Comparison of ENCODE assay signal across 13 cellular contexts in the genomic region with DNA sequence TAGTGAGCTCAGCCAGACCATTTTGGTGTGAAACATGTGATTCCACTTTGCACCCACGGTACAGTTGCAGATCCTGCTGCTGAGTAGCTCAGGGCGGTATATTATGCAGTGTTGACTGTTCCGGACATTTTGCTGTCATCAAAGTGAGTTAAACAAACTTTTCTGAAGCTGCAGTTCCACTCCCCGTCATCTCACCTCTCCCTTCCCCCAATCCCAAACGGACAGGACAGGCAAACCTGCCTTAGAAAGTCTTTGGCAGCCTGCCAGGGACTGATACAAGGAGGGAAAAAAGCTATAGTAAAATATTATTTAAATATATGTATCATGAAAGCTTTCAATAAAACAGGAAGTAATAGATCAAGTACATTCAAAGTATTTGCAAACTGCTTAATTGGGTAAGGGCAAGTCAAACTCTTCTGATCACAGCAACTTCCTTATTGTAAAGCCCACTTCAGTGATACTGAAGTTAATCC. TPM values are rescaled to one million over a fixed set of nuclear protein-coding genes. Genes with fewer than 3 reads are reported as not detected.
A peak's percentile ranks its signal among the peaks of the same experiment; 100 is the strongest.
DNase-seq lines count a peak whose midpoint lies in the region; ATAC-seq, FAIRE-seq and TF ChIP-seq lines count a peak whose summit lies in the region.
"Had no signal": no experiment of that assay in that cellular context is flagged by ENCODE, and none has a peak within 500 bp of the region (broad histone marks: within the 10 kb centered on the region; RNA-seq: fewer than 3 reads in every experiment).

No MANE protein-coding gene starts in this region.

- H3K27ac Mint-ChIP-seq in immature natural killer cell = no peak overlapping the region
- no peak overlapping the region for H3K27ac Mint-ChIP-seq in CD4-positive, alpha-beta T cell
- H3K27ac Mint-ChIP-seq: activated naive CD4-positive, alpha-beta T cell treated with anti-CD3 and anti-CD28 coated beads, Interleukin-2, amount 50 U/mL, for 72 hours; progenitor cell of endocrine pancreas had no signal

- intact Hi-C loops in HepG2 (cut with micrococcal nuclease; ENCODE audit: unreplicated experiment) = no loop called here
- intact Hi-C loops in CD4-positive, alpha-beta T cell (cut with DNase I, micrococcal nuclease) = no loop called here

- no peaks in the 10 kb centered on the region for H3K36me3 Mint-ChIP-seq in immature natural killer cell
- no peaks in the 10 kb centered on the region for H3K36me3 Mint-ChIP-seq in CD4-positive, alpha-beta T cell (ENCODE audit: low read depth)
- no peaks in the 10 kb centered on the region for H3K36me3 Mint-ChIP-seq in activated T-cell treated with anti-CD3 and anti-CD28 coated beads, Interleukin-2, amount 50 U/mL, for 4 hours (ENCODE audit: insufficient read depth)
- H3K36me3 Mint-ChIP-seq: activated naive CD4-positive, alpha-beta T cell treated with anti-CD3 and anti-CD28 coated beads, Interleukin-2, amount 50 U/mL, for 72 hours had no signal

- in situ Hi-C loops in HepG2 (cut with HindIII; ENCODE audit: extremely low pct_ligation_motif_present, low pct_unique_long_range_greater_than_20kb) = no loop called here

- H3K79me2 ChIP-seq in Karpas-422 (ENCODE audit: low read length) (no peaks in the 10 kb centered on the region), HepG2 (ENCODE audit: insufficient read depth, low read length) (no peaks in the 10 kb centered on the region)

- H3K9me3 Mint-ChIP-seq in immature natural killer cell = peaks cover 0 to 4% (median 0%) of the 10 kb centered on the region in 6 donors
- H3K9me3 Mint-ChIP-seq in CD4-positive, alpha-beta T cell = no peaks in the 10 kb centered on the region
- H3K9me3 Mint-ChIP-seq in activated T-cell treated with anti-CD3 and anti-CD28 coated beads, Interleukin-2, amount 50 U/mL, for 4 hours = no peaks in the 10 kb centered on the region
- H3K9me3 Mint-ChIP-seq: activated naive CD4-positive, alpha-beta T cell treated with anti-CD3 and anti-CD28 coated beads, Interleukin-2, amount 50 U/mL, for 72 hours had no signal

- FAIRE-seq in HepG2 (lab: Jason Lieb, UNC) = peak; percentile 68
- FAIRE-seq: islet of Langerhans had no signal

- no peak overlapping the region for H3K4me3 Mint-ChIP-seq in immature natural killer cell
- no peak overlapping the region for H3K4me3 Mint-ChIP-seq in CD4-positive, alpha-beta T cell
- H3K4me3 Mint-ChIP-seq in activated T-cell treated with anti-CD3 and anti-CD28 coated beads, Interleukin-2, amount 50 U/mL, for 4 hours = no peak overlapping the region

- TF ChIP-seq CTCF in VCaP (conservative IDR thresholded peaks at IDR 0.05) (no peak), HepG2 (CRISPR knock-in tag; IDR thresholded peaks at IDR 0.05) (no peak)
- TF ChIP-seq CTCF in CD4-positive, alpha-beta T cell (IDR thresholded peaks at IDR 0.05) = no peak

- H3K9ac ChIP-seq in Karpas-422 (ENCODE audit: low read length) = no peak overlapping the region
- no peak overlapping the region for H3K9ac ChIP-seq in HepG2 (ENCODE audit: insufficient read depth, low read depth, low read length)

- ATAC-seq in HepG2 (peak; percentile 79), HG02981 (IDR thresholded peaks at IDR 0.05; ENCODE audit: unreplicated experiment) (no peak)
- ATAC-seq in CD4-positive, alpha-beta T cell (ENCODE audit: poor library complexity) = no peak
- no peak for ATAC-seq in activated T-cell treated with anti-CD3 and anti-CD28 coated beads, Interleukin-2, amount 50 U/mL, for 4 hours
- ATAC-seq: activated naive CD4-positive, alpha-beta T cell treated with anti-CD3 and anti-CD28 coated beads, Interleukin-2, amount 50 U/mL, for 72 hours had no signal

- peaks cover 12% of the 10 kb centered on the region for H3K4me1 ChIP-seq in Karpas-422 (ENCODE audit: low read length)
- peaks cover 18% of the 10 kb centered on the region for H3K4me1 ChIP-seq in HepG2 (ENCODE audit: insufficient read depth, low read length)

- no TSS peak for BruUV-seq in HepG2 (replicated peaks; lab: Mats Ljungman, UMichigan)

- H2AFZ ChIP-seq in Karpas-422 (ENCODE audit: low read length) (no peak overlapping the region), HepG2 (ENCODE audit: low read length) (no peak overlapping the region)

- no peak for TF ChIP-seq POLR2A in HepG2 (IDR thresholded peaks at IDR 0.05; ENCODE audit: insufficient read depth in 1 of 2, low read depth in 2 of 2, low read length in 2 of 2)

- TF ChIP-seq EP300 in HepG2 (IDR thresholded peaks at IDR 0.05; ENCODE audit: low read depth in 2 of 2, low read length in 2 of 2) (no peak), HepG2 (CRISPR knock-in tag; IDR thresholded peaks at IDR 0.05; ENCODE audit: borderline replicate concordance) (no peak)

- peaks cover 1 to 2% (median 2%) of the 10 kb centered on the region in 3 donors for H3K27me3 Mint-ChIP-seq in immature natural killer cell (ENCODE audit: low read depth in 3 of 3)
- peaks cover 5% of the 10 kb centered on the region for H3K27me3 Mint-ChIP-seq in CD4-positive, alpha-beta T cell
- H3K27me3 Mint-ChIP-seq in activated T-cell treated with anti-CD3 and anti-CD28 coated beads, Interleukin-2, amount 50 U/mL, for 4 hours (ENCODE audit: low read depth) = peaks cover 6% of the 10 kb centered on the region
- H3K27me3 Mint-ChIP-seq: progenitor cell of endocrine pancreas had no signal

- WGBS in HepG2 (ENCODE audit: low lambda C conversion rate) = 30% methylated on average over 5 of the region's 5 CpGs

- DNase-seq in DMS 273 (lab: John Stamatoyannopoulos, UW; ENCODE audit: unreplicated experiment) = peak; percentile 67
- DNase-seq in Karpas-422 = peak; percentile 41
- peak; percentile 42 for DNase-seq in HepG2 (ENCODE audit: low spot score)
- DNase-seq in immature natural killer cell = no peak
- DNase-seq in CD4-positive, alpha-beta T cell = no peak
- DNase-seq in activated T-cell treated with anti-CD3 and anti-CD28 coated beads, Interleukin-2, amount 50 U/mL, for 4 hours = no peak
- DNase-seq: activated CD4-positive, alpha-beta T cell treated with anti-CD3 and anti-CD28 coated beads for 1 hour; NCI-H1092 had no signal

- H3K27me3 ChIP-seq in Karpas-422 (ENCODE audit: low read length) (no peaks in the 10 kb centered on the region), HepG2 (ENCODE audit: control insufficient read depth in 1 of 2, insufficient read depth in 2 of 2, low read length in 2 of 2) (no peaks in the 10 kb centered on the region)
- H3K27me3 ChIP-seq in CD4-positive, alpha-beta T cell (ENCODE audit: control insufficient read depth, insufficient read depth, low read length) = no peaks in the 10 kb centered on the region

- CTCF ChIA-PET in HepG2 (lab: Yijun Ruan, JAX; ENCODE audit: low intra/inter-chr PET ratio, low total read pairs) = no interaction called here
- CTCF ChIA-PET in CD4-positive, alpha-beta T cell (lab: Charles Lee) = no interaction called here

- POLR2A ChIA-PET in HepG2 (lab: Yijun Ruan, JAX) = interaction anchor here (0.6 to 2.1 kb wide), 6 partner anchors 23 to 224 kb away, joined by 3 to 9 read pairs (median 4); partner anchors contain the start of gene SP5
- POLR2A ChIA-PET in CD4-positive, alpha-beta T cell (lab: Charles Lee) = no interaction called here

- H3K4me2 ChIP-seq in Karpas-422 (ENCODE audit: low read depth, low read length, poor library complexity, severe bottlenecking) (no peak overlapping the region), HepG2 (ENCODE audit: low read depth, low read length) (peak overlapping the region; percentile 64)

- H3K27ac ChIP-seq in Karpas-422 (ENCODE audit: low read length) (no peak overlapping the region), VCaP (peak overlapping the region; percentile 48), HepG2 (ENCODE audit: extremely low read length, insufficient read depth, low read length) (no peak overlapping the region)
- no peak overlapping the region for H3K27ac ChIP-seq in CD4-positive, alpha-beta T cell (ENCODE audit: low read depth, low read length)

- no peak overlapping the region for H3K4me3 ChIP-seq in Karpas-422 (ENCODE audit: low read length)
- no peak overlapping the region for H3K4me3 ChIP-seq in HepG2 (replicated peaks in 1 of 3; ENCODE audit: insufficient read depth in 1 of 3, low read depth in 2 of 3, low read length in 3 of 3)

- H3K4me1 Mint-ChIP-seq in immature natural killer cell = no peaks in the 10 kb centered on the region
- H3K4me1 Mint-ChIP-seq in CD4-positive, alpha-beta T cell (ENCODE audit: low read depth) = peaks cover 9% of the 10 kb centered on the region
- peaks cover 3% of the 10 kb centered on the region for H3K4me1 Mint-ChIP-seq in activated T-cell treated with anti-CD3 and anti-CD28 coated beads, Interleukin-2, amount 50 U/mL, for 4 hours (ENCODE audit: low read depth)

- no peaks in the 10 kb centered on the region for H3K9me3 ChIP-seq in Karpas-422 (ENCODE audit: low read length)
- H3K9me3 ChIP-seq in HepG2 (ENCODE audit: low read length) = no peaks in the 10 kb centered on the region
- no peaks in the 10 kb centered on the region for H3K9me3 ChIP-seq in CD4-positive, alpha-beta T cell (ENCODE audit: control insufficient read depth, low read length)

- H4K20me1 ChIP-seq in Karpas-422 (ENCODE audit: insufficient read depth, low read depth, low read length) (no peaks in the 10 kb centered on the region), HepG2 (ENCODE audit: insufficient read depth, low read length) (no peaks in the 10 kb centered on the region)

- H3K9me2 ChIP-seq in Karpas-422 (replicated peaks; ENCODE audit: insufficient read depth, low read length) = no peaks in the 10 kb centered on the region

- TF ChIP-seq RAD21 in HepG2 (CRISPR knock-in tag; IDR thresholded peaks at IDR 0.05) = no peak

- H3K36me3 ChIP-seq in Karpas-422 (ENCODE audit: insufficient read depth, low read length) = no peaks in the 10 kb centered on the region
- no peaks in the 10 kb centered on the region for H3K36me3 ChIP-seq in HepG2 (replicated peaks in 1 of 2; ENCODE audit: control insufficient read depth in 1 of 2, insufficient read depth in 2 of 2, low read length in 2 of 2)

RNA-seq across cellular contexts. Expression of gene SP5, which starts 35.5 kb away (rescaled TPM):
- not detected in 2 replicates for total RNA-seq in Karpas-422 (2014; rRNA removed; shearing (Covaris generic); ENCODE audit: low replicate concordance)
- total RNA-seq in HepG2 (2016; rRNA removed; fragmentation: Illumina TruSeq; extraction: Trizol) = 86.9 and 119 TPM in 2 replicates
- 64.4 and 65.1 TPM in 2 replicates for total RNA-seq in HepG2 (2016; cell fraction: cytosol; rRNA removed; fragmentation: Illumina TruSeq; extraction: Trizol; ENCODE audit: low read depth)
- total RNA-seq in HepG2 (2016; cell fraction: insoluble cytoplasmic fraction; rRNA removed; fragmentation: Illumina TruSeq; extraction: Trizol) = 88.6 and 124 TPM in 2 replicates
- 116 and 154 TPM in 2 replicates for total RNA-seq in HepG2 (2016; cell fraction: membrane; rRNA removed; fragmentation: Illumina TruSeq; extraction: Trizol)
- total RNA-seq in HepG2 (2016; cell fraction: nucleus; rRNA removed; fragmentation: Illumina TruSeq; extraction: Trizol) = 66.7 and 66.9 TPM in 2 replicates
- polyA plus RNA-seq in HepG2 (2011; rRNA removed) (50.8 and 52.3 TPM in 2 replicates), immature natural killer cell (not detected)
- polyA plus RNA-seq in HepG2 (2011; cell fraction: cytosol; rRNA removed) = 37.8 and 80.3 TPM in 2 replicates
- 69.4 and 108 TPM in 2 replicates for polyA plus RNA-seq in HepG2 (2011; cell fraction: nucleus; rRNA removed)
- polyA plus RNA-seq in HepG2 (2012) = 78.5 and 105 TPM in 2 replicates
- polyA plus RNA-seq in HepG2 (2016; cell fraction: cytosol; fragmentation: Illumina TruSeq; extraction: Trizol; ENCODE audit: low read depth) = 52.2 and 60.9 TPM in 2 replicates
- 151 and 153 TPM in 2 replicates for polyA plus RNA-seq in HepG2 (2016; cell fraction: insoluble cytoplasmic fraction; fragmentation: Illumina TruSeq; extraction: Trizol; ENCODE audit: low read depth)
- 94.4 and 101 TPM in 2 replicates for polyA plus RNA-seq in HepG2 (2016; cell fraction: membrane; fragmentation: Illumina TruSeq; extraction: Trizol; ENCODE audit: low read depth)
- 128 and 147 TPM in 2 replicates for polyA plus RNA-seq in HepG2 (2016; cell fraction: nucleus; fragmentation: Illumina TruSeq; extraction: Trizol; ENCODE audit: insufficient read depth, low read depth)
- polyA minus RNA-seq in HepG2 (2011; rRNA and poly(A)+ RNA removed; ENCODE audit: low replicate concordance) = 0.09 and 136 TPM in 2 replicates
- polyA minus RNA-seq in HepG2 (2011; cell fraction: cytosol; rRNA and poly(A)+ RNA removed) = 71.0 and 98.0 TPM in 2 replicates
- polyA minus RNA-seq in HepG2 (2011; cell fraction: nucleus; rRNA and poly(A)+ RNA removed) = 42.4 and 69.9 TPM in 2 replicates
- not detected for total RNA-seq in CD4-positive, alpha-beta T cell
- total RNA-seq in activated T-cell treated with anti-CD3 and anti-CD28 coated beads, Interleukin-2, amount 50 U/mL, for 4 hours = not detected

Comparison
In these comparisons a context has a peak if more than half of its experiments do, and no peak if none do; other contexts are left out.
1. DNase-seq: peak in DMS 273 (single experiment), Karpas-422 (single experiment) and HepG2 (single experiment); none in immature natural killer cell (0 of 3), CD4-positive, alpha-beta T cell (0 of 10) and activated T-cell treated with anti-CD3 and anti-CD28 coated beads, Interleukin-2, amount 50 U/mL, for 4 hours (single experiment).
2. RNA of gene SP5, which starts 35.5 kb away (total RNA-seq): 64.4 to 154 TPM in HepG2; not detected in CD4-positive, alpha-beta T cell, not detected in activated T-cell treated with anti-CD3 and anti-CD28 coated beads, Interleukin-2, amount 50 U/mL, for 4 hours and not detected in Karpas-422; every median in the first group is over 10 times any median in the second.